25 cellular contexts compared by ENCODE assay signal in the genomic region with DNA sequence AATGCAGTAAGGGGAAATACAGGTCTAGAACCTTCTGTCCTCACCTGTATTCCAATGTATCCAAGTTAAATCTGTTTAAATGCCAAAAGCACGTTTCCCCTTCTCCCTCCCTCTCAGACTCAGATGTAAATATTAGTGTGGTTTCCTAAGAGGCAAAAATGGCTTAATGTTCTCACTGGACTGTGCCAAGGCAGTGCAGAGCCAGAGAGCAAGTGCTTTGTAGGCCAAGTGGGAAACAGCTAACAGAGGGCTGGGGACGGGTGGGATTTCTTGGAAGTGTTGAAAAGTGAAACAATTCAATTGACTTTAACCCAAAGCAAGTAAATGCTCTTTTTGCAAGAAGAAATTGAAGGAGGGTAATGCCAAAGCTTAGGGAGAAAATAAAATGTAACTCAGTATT.
"Had no signal": no experiment of that assay in that cellular context is flagged by ENCODE, and none has a peak within 500 bp of the region (broad histone marks: within the 10 kb centered on the region; RNA-seq: fewer than 3 reads in every experiment).

No MANE protein-coding gene starts in this region.

- H3K27me3 ChIP-seq: cardiac muscle cell, heart left ventricle, left lung, neural progenitor cell, tibial nerve had no signal

- ATAC-seq: activated CD4-positive, alpha-beta T cell treated with anti-CD3 and anti-CD28 coated beads for 36 hours; activated CD8-positive, alpha-beta memory T cell treated with anti-CD3 and anti-CD28 coated beads, Interleukin-2, amount 10 ng/mL, durations not matched to agents 7 days and 5 days; activated CD8-positive, alpha-beta T cell treated with anti-CD3 and anti-CD28 coated beads, Interleukin-2, amount 10 ng/mL, durations not matched to agents 7 days and 5 days; activated naive CD8-positive, alpha-beta T cell treated with anti-CD3 and anti-CD28 coated beads, Interleukin-2, amount 50 U/mL, for 24 hours; effector memory CD8-positive, alpha-beta T cell; left lung; naive thymus-derived CD4-positive, alpha-beta T cell; psoas muscle had no signal

- DNase-seq: activated CD4-positive, alpha-beta T cell treated with anti-CD3 and anti-CD28 coated beads for 36 hours; activated CD4-positive, CD25-positive, alpha-beta regulatory T cell; activated CD8-positive, alpha-beta memory T cell treated with anti-CD3 and anti-CD28 coated beads, Interleukin-2, amount 10 ng/mL, durations not matched to agents 7 days and 5 days; activated CD8-positive, alpha-beta T cell treated with anti-CD3 and anti-CD28 coated beads, Interleukin-2, amount 10 ng/mL, durations not matched to agents 7 days and 5 days; activated naive CD8-positive, alpha-beta T cell treated with anti-CD3 and anti-CD28 coated beads, Interleukin-2, amount 50 U/mL, for 24 hours; activated T-cell treated with anti-CD3 and anti-CD28 coated beads, Interleukin-2, amount 50 U/mL, for 48 hours; cortex of kidney; effector memory CD8-positive, alpha-beta T cell; foreskin fibroblast; kidney glomerular epithelial cell; left lung; mammary epithelial cell; naive thymus-derived CD4-positive, alpha-beta T cell; occipital lobe; psoas muscle; stimulated activated CD4-positive, alpha-beta T cell treated with anti-CD3 and anti-CD28 coated beads, Interleukin-2, amount 100 ng/mL, for 48 hours had no signal

- H3K4me1 ChIP-seq: neural progenitor cell, parathyroid adenoma had no signal

- H3K9me3 ChIP-seq: heart left ventricle, left lung, psoas muscle, tibial nerve had no signal

- H3K36me3 Mint-ChIP-seq: neural progenitor cell had no signal

- H3K9ac ChIP-seq: neural progenitor cell, parathyroid adenoma had no signal

- H3K4me3 Mint-ChIP-seq: activated CD4-positive, alpha-beta T cell treated with anti-CD3 and anti-CD28 coated beads for 36 hours; activated CD8-positive, alpha-beta memory T cell treated with anti-CD3 and anti-CD28 coated beads, Interleukin-2, amount 10 ng/mL, durations not matched to agents 7 days and 5 days; activated CD8-positive, alpha-beta T cell treated with anti-CD3 and anti-CD28 coated beads, Interleukin-2, amount 10 ng/mL, durations not matched to agents 7 days and 5 days; activated naive CD4-positive, alpha-beta T cell treated with anti-CD3 and anti-CD28 coated beads, Interleukin-2, amount 50 U/mL, for 24 hours; activated naive CD8-positive, alpha-beta T cell treated with anti-CD3 and anti-CD28 coated beads, Interleukin-2, amount 50 U/mL, for 24 hours; brain; effector memory CD8-positive, alpha-beta T cell; naive thymus-derived CD4-positive, alpha-beta T cell; neural progenitor cell; stimulated activated naive CD8-positive, alpha-beta T cell treated with anti-CD3 and anti-CD28 coated beads, Interleukin-15, Interleukin-2, amounts not matched to agents 100 ng/mL and 50 ng/mL, for 24 hours had no signal

- H3K27ac ChIP-seq: cardiac muscle cell, left lung, neural progenitor cell, parathyroid adenoma, psoas muscle had no signal

- H3K4me3 ChIP-seq: cardiac muscle cell, heart left ventricle, left lung, neural progenitor cell, psoas muscle, tibial nerve had no signal

- H3K27me3 Mint-ChIP-seq: activated CD4-positive, alpha-beta T cell treated with anti-CD3 and anti-CD28 coated beads for 36 hours; activated CD8-positive, alpha-beta memory T cell treated with anti-CD3 and anti-CD28 coated beads, Interleukin-2, amount 10 ng/mL, durations not matched to agents 7 days and 5 days; activated naive CD4-positive, alpha-beta T cell treated with anti-CD3 and anti-CD28 coated beads, Interleukin-2, amount 50 U/mL, for 24 hours; activated naive CD8-positive, alpha-beta T cell treated with anti-CD3 and anti-CD28 coated beads, Interleukin-2, amount 50 U/mL, for 24 hours; brain; effector memory CD8-positive, alpha-beta T cell; naive thymus-derived CD4-positive, alpha-beta T cell; stimulated activated naive CD8-positive, alpha-beta T cell treated with anti-CD3 and anti-CD28 coated beads, Interleukin-15, Interleukin-2, amounts not matched to agents 100 ng/mL and 50 ng/mL, for 24 hours had no signal

- H3K4me1 Mint-ChIP-seq: activated CD4-positive, alpha-beta T cell treated with anti-CD3 and anti-CD28 coated beads for 36 hours; activated CD8-positive, alpha-beta memory T cell treated with anti-CD3 and anti-CD28 coated beads, Interleukin-2, amount 10 ng/mL, durations not matched to agents 7 days and 5 days; neural progenitor cell had no signal

- H3K36me3 ChIP-seq: cardiac muscle cell, neural progenitor cell had no signal

- H3K27ac Mint-ChIP-seq: activated CD4-positive, alpha-beta T cell treated with anti-CD3 and anti-CD28 coated beads for 36 hours; activated CD8-positive, alpha-beta memory T cell treated with anti-CD3 and anti-CD28 coated beads, Interleukin-2, amount 10 ng/mL, durations not matched to agents 7 days and 5 days; activated CD8-positive, alpha-beta T cell treated with anti-CD3 and anti-CD28 coated beads, Interleukin-2, amount 10 ng/mL, durations not matched to agents 7 days and 5 days; activated naive CD4-positive, alpha-beta T cell treated with anti-CD3 and anti-CD28 coated beads, Interleukin-2, amount 50 U/mL, for 24 hours; activated naive CD8-positive, alpha-beta T cell treated with anti-CD3 and anti-CD28 coated beads, Interleukin-2, amount 50 U/mL, for 24 hours; activated T-helper 2 cell treated with anti-CD3 and anti-CD28 coated beads, Interferon-gamma antibody, Interleukin-2, Interleukin-4, amounts not matched to agents 10 μg/mL and 5 μg/mL and 100 μg/mL, durations not matched to agents 14 hours and 24 hours and 36 hours; naive thymus-derived CD4-positive, alpha-beta T cell; neural progenitor cell; stimulated activated naive CD8-positive, alpha-beta T cell treated with anti-CD3 and anti-CD28 coated beads, Interleukin-15, Interleukin-2, amounts not matched to agents 100 ng/mL and 50 ng/mL, for 24 hours had no signal

- H3K9me3 Mint-ChIP-seq: activated naive CD4-positive, alpha-beta T cell treated with anti-CD3 and anti-CD28 coated beads, Interleukin-2, amount 50 U/mL, for 24 hours; activated naive CD8-positive, alpha-beta T cell treated with anti-CD3 and anti-CD28 coated beads, Interleukin-2, amount 50 U/mL, for 24 hours; activated T-helper 2 cell treated with anti-CD3 and anti-CD28 coated beads, Interferon-gamma antibody, Interleukin-2, Interleukin-4, amounts not matched to agents 10 μg/mL and 5 μg/mL and 100 μg/mL, durations not matched to agents 14 hours and 24 hours and 36 hours; effector memory CD8-positive, alpha-beta T cell; neural progenitor cell; stimulated activated naive CD8-positive, alpha-beta T cell treated with anti-CD3 and anti-CD28 coated beads, Interleukin-15, Interleukin-2, amounts not matched to agents 100 ng/mL and 50 ng/mL, for 24 hours had no signal
